Comparison of ENCODE assay signal across 1 cellular context in genomic region chr2:10318345-10318744, GRCh38.
TF ChIP-seq lines count a peak whose summit lies in the region.

No MANE protein-coding gene starts in this region.

TF ChIP-seq in K562, 482 proteins besides CTCF, POLR2A, EP300 and RAD21 (continued from another document and continues in another):
- no peak for TF ChIP-seq ZBTB40 (IDR thresholded peaks at IDR 0.05)
- no peak for TF ChIP-seq ZBTB40 (CRISPR knock-in tag; IDR thresholded peaks at IDR 0.05)
- TF ChIP-seq SFPQ (IDR thresholded peaks at IDR 0.05; ENCODE audit: low read depth, low read length): no peak
- TF ChIP-seq BRD9 (IDR thresholded peaks at IDR 0.05; ENCODE audit: low read depth, partially characterized antibody): no peak
- TF ChIP-seq ZNF263 (CRISPR knock-in tag; IDR thresholded peaks at IDR 0.05; ENCODE audit: borderline replicate concordance): no peak
- TF ChIP-seq ZNF224 (CRISPR knock-in tag; IDR thresholded peaks at IDR 0.05): no peak
- no peak for TF ChIP-seq TAF7 (tag; IDR thresholded peaks at IDR 0.05)
- no peak for TF ChIP-seq RAD51 (IDR thresholded peaks at IDR 0.05; ENCODE audit: borderline replicate concordance, low read depth)
- TF ChIP-seq KLF10 (CRISPR knock-in tag; IDR thresholded peaks at IDR 0.05): no peak
- no peak for TF ChIP-seq ZNF592 (IDR thresholded peaks at IDR 0.05)
- no peak for TF ChIP-seq TRIM25 (IDR thresholded peaks at IDR 0.05; ENCODE audit: borderline replicate concordance)
- no peak for TF ChIP-seq MTA1 (IDR thresholded peaks at IDR 0.05; ENCODE audit: borderline replicate concordance)
- TF ChIP-seq CREB5 (CRISPR knock-in tag; IDR thresholded peaks at IDR 0.05): no peak
- TF ChIP-seq ZNF324 (CRISPR knock-in tag; IDR thresholded peaks at IDR 0.05): no peak
- TF ChIP-seq EWSR1 (IDR thresholded peaks at IDR 0.05; ENCODE audit: borderline replicate concordance, low read depth, partially characterized antibody): no peak
- TF ChIP-seq HDAC8 (tag; IDR thresholded peaks at IDR 0.05): no peak
- peak; percentile 42 to 46 for TF ChIP-seq E2F6 (IDR thresholded peaks at IDR 0.05; ENCODE audit: borderline replicate concordance in 1 of 2, extremely low read depth in 1 of 2, insufficient read depth in 1 of 2, insufficient read length in 1 of 2, low read depth in 1 of 2, low read length in 1 of 2, poor library complexity in 1 of 2, severe bottlenecking in 1 of 2)
- no peak for TF ChIP-seq PBX2 (CRISPR knock-in tag; IDR thresholded peaks at IDR 0.05; ENCODE audit: low read depth)
- TF ChIP-seq PBX2 (tag; conservative IDR thresholded peaks at IDR 0.05; ENCODE audit: low read depth): 0 out of 2 replicates have a peak, but pooled peaks have one; percentile 21
- TF ChIP-seq ZC3H11A (IDR thresholded peaks at IDR 0.05; ENCODE audit: low read depth, low read length): no peak
- no peak for TF ChIP-seq ARID3A (IDR thresholded peaks at IDR 0.05; ENCODE audit: borderline replicate concordance, low read depth, low read length)
- no peak for TF ChIP-seq SP2 (IDR thresholded peaks at IDR 0.05; ENCODE audit: extremely low read depth, low read depth, low read length, poor library complexity, severe bottlenecking)
- TF ChIP-seq STAT5B (CRISPR knock-in tag; IDR thresholded peaks at IDR 0.05): no peak
- TF ChIP-seq GTF2A2 (tag; IDR thresholded peaks at IDR 0.05): no peak
- no peak for TF ChIP-seq SAFB2 (IDR thresholded peaks at IDR 0.05; ENCODE audit: borderline replicate concordance, low read depth, low read length, severe bottlenecking)
- TF ChIP-seq POLR2B (IDR thresholded peaks at IDR 0.05; ENCODE audit: low read depth, partially characterized antibody): no peak
- no peak for TF ChIP-seq FUS (optimal IDR thresholded peaks at IDR 0.05; ENCODE audit: low read depth, low read length)
- no peak for TF ChIP-seq ZNF384 (IDR thresholded peaks at IDR 0.05; ENCODE audit: low read depth, low read length)
- no peak for TF ChIP-seq KHSRP (IDR thresholded peaks at IDR 0.05)
